ENCODE assay signal across 13 cellular contexts in the genomic region with DNA sequence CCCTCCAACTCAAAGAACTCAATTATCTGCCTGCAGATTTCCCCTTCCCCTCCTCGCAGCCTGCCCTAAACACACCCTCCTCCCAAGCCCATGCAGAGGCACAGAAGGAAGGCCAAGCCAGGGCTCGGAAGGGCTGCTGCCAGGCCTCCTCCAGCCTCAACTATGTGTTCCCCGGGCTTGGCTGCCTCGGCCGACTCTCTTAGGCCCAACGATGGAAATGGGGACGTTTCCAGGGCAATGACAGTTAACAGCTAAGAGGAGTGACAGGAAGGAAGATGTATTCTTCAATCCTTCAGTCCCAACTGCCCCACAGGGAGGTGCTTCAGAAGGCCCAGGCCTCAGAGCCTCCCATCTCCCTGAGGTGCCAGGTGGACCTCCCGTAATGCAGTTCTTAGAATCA.
DNase-seq lines count a peak whose midpoint lies in the region; FAIRE-seq and TF ChIP-seq lines count a peak whose summit lies in the region.
"Had no signal": no experiment of that assay in that cellular context is flagged by ENCODE, and none has a peak within 500 bp of the region (broad histone marks: within the 10 kb centered on the region; RNA-seq: fewer than 3 reads in every experiment).

No MANE protein-coding gene starts in this region.

- H3K27me3 ChIP-seq in BLaER1 (peaks cover 13% of the 10 kb centered on the region), mammary epithelial cell (ENCODE audit: insufficient read depth, low read length) (no peaks in the 10 kb centered on the region), smooth muscle cell (ENCODE audit: low read depth) (no peaks in the 10 kb centered on the region)

- H3K9me3 ChIP-seq in BLaER1 (no peaks in the 10 kb centered on the region), mammary epithelial cell (replicated peaks; ENCODE audit: insufficient read depth, low read length) (no peaks in the 10 kb centered on the region), smooth muscle cell (replicated peaks; ENCODE audit: low read depth) (no peaks in the 10 kb centered on the region)

- no peak for DNase-seq in mammary epithelial cell
- DNase-seq in medulla oblongata (ENCODE audit: extremely low spot score) = peak; percentile 57
- DNase-seq in smooth muscle cell (lab: John Stamatoyannopoulos, UW; ENCODE audit: unreplicated experiment) = no peak
- no peak for DNase-seq in activated T-helper 1 cell treated with anti-CD3 and anti-CD28 coated beads, Interleukin-12 subunit alpha, Interleukin-12 subunit beta, Interleukin-2, Interleukin-4 antibody, amounts not matched to agents 30 ng/mL and 10 ng/mL and 1 ng/mL, durations not matched to agents 14 hours and 24 hours and 36 hours (ENCODE audit: low spot score)
- DNase-seq in retina = no peak
- no peak for DNase-seq in D721Med (ENCODE audit: insufficient read length, low spot score)
- no peak for DNase-seq in dermis blood vessel endothelial cell
- DNase-seq: immature natural killer cell, NCI-H146, SHP77 treated with DMSO at 0.1 percent for 48 hours had no signal

- no TSS peak for BruUV-seq in mammary epithelial cell (replicated peaks; lab: Mats Ljungman, UMichigan)

- H3K4me1 ChIP-seq in BLaER1 (peaks cover 16% of the 10 kb centered on the region), mammary epithelial cell (ENCODE audit: insufficient read depth, low read length) (peaks cover 31% of the 10 kb centered on the region), smooth muscle cell (ENCODE audit: low read depth) (peaks cover 42% of the 10 kb centered on the region)

- H2AFZ ChIP-seq in mammary epithelial cell (ENCODE audit: low read depth, low read length) (peak overlapping the region; percentile 28), smooth muscle cell (ENCODE audit: low read depth) (no peak overlapping the region)

- dilution Hi-C loops in mammary epithelial cell (cut with HindIII; ENCODE audit: low sequenced_read_pairs) = no loop called here

- H3K4me1 Mint-ChIP-seq in activated T-helper 1 cell treated with anti-CD3 and anti-CD28 coated beads, Interleukin-12 subunit alpha, Interleukin-12 subunit beta, Interleukin-2, Interleukin-4 antibody, amounts not matched to agents 30 ng/mL and 10 ng/mL and 1 ng/mL, durations not matched to agents 14 hours and 24 hours and 36 hours (ENCODE audit: low read depth) = peaks cover 10% of the 10 kb centered on the region

- TF ChIP-seq CTCF in mammary epithelial cell (conservative IDR thresholded peaks at IDR 0.05 in 1 of 2, IDR thresholded peaks at IDR 0.05 in 1 of 2; ENCODE audit: extremely low read depth in 1 of 2, insufficient read depth in 1 of 2, low read depth in 1 of 2, low read length in 2 of 2) (no peak), smooth muscle cell (IDR thresholded peaks at IDR 0.05; ENCODE audit: borderline replicate concordance, insufficient read depth, poor library complexity, severe bottlenecking) (no peak), D721Med (IDR thresholded peaks at IDR 0.05; ENCODE audit: insufficient read depth, missing control alignments) (no peak)

- H3K4me3 ChIP-seq in BLaER1 (no peak overlapping the region), mammary epithelial cell (replicated peaks in 1 of 3; ENCODE audit: insufficient read depth in 1 of 3, low read depth in 2 of 3, low read length in 3 of 3) (peak overlapping the region; percentile 72 to 80 (median 78)), smooth muscle cell (no peak overlapping the region)
- H3K4me3 ChIP-seq: K562 had no signal

- peak overlapping the region; percentile 59 for H3K4me2 ChIP-seq in BLaER1
- H3K4me2 ChIP-seq in mammary epithelial cell (ENCODE audit: insufficient read depth, low read depth, low read length) = peak overlapping the region; percentile 82
- peak overlapping the region; percentile 92 for H3K4me2 ChIP-seq in smooth muscle cell

- peaks cover 84% of the 10 kb centered on the region for H3K79me2 ChIP-seq in mammary epithelial cell (ENCODE audit: insufficient read depth, low read length)
- H3K79me2 ChIP-seq in smooth muscle cell (ENCODE audit: low read depth) = peaks cover 82% of the 10 kb centered on the region

- no peak overlapping the region for H3K27ac Mint-ChIP-seq in activated T-helper 1 cell treated with anti-CD3 and anti-CD28 coated beads, Interleukin-12 subunit alpha, Interleukin-12 subunit beta, Interleukin-2, Interleukin-4 antibody, amounts not matched to agents 30 ng/mL and 10 ng/mL and 1 ng/mL, durations not matched to agents 14 hours and 24 hours and 36 hours

- H3K36me3 Mint-ChIP-seq in activated T-helper 1 cell treated with anti-CD3 and anti-CD28 coated beads, Interleukin-12 subunit alpha, Interleukin-12 subunit beta, Interleukin-2, Interleukin-4 antibody, amounts not matched to agents 30 ng/mL and 10 ng/mL and 1 ng/mL, durations not matched to agents 14 hours and 24 hours and 36 hours (ENCODE audit: low read depth) = no peaks in the 10 kb centered on the region
- H3K36me3 Mint-ChIP-seq: immature natural killer cell had no signal

- FAIRE-seq in D721Med (lab: Jason Lieb, UNC) = no peak
- FAIRE-seq: endothelial cell of umbilical vein, K562 had no signal

- CTCF ChIA-PET in mammary epithelial cell (lab: Charles Lee; ENCODE audit: low non-redundant PET) = interaction anchor here (0.6 kb wide), 1 partner anchor 283 kb away, joined by 3 read pairs; no protein-coding TSS in a partner anchor

- 15% methylated on average over 8 of the region's 8 CpGs for whole genome bisulfite sequencing in mammary epithelial cell (ENCODE audit: low coverage, missing lambda C conversion rate)
- 85% methylated on average over 8 of the region's 8 CpGs for WGBS in smooth muscle cell (ENCODE audit: low lambda C conversion rate)

- H3K9me3 Mint-ChIP-seq in activated T-helper 1 cell treated with anti-CD3 and anti-CD28 coated beads, Interleukin-12 subunit alpha, Interleukin-12 subunit beta, Interleukin-2, Interleukin-4 antibody, amounts not matched to agents 30 ng/mL and 10 ng/mL and 1 ng/mL, durations not matched to agents 14 hours and 24 hours and 36 hours = no peaks in the 10 kb centered on the region
- H3K9me3 Mint-ChIP-seq: immature natural killer cell had no signal

- H3K9ac ChIP-seq in BLaER1 = no peak overlapping the region
- peak overlapping the region; percentile 95 for H3K9ac ChIP-seq in mammary epithelial cell (ENCODE audit: insufficient read depth, low read length)
- H3K9ac ChIP-seq in smooth muscle cell (ENCODE audit: low read depth) = peak overlapping the region; percentile 34

- no peak overlapping the region for H3K4me3 Mint-ChIP-seq in activated T-helper 1 cell treated with anti-CD3 and anti-CD28 coated beads, Interleukin-12 subunit alpha, Interleukin-12 subunit beta, Interleukin-2, Interleukin-4 antibody, amounts not matched to agents 30 ng/mL and 10 ng/mL and 1 ng/mL, durations not matched to agents 14 hours and 24 hours and 36 hours
- H3K4me3 Mint-ChIP-seq: immature natural killer cell had no signal

- H4K20me1 ChIP-seq in BLaER1 = no peaks in the 10 kb centered on the region
- no peaks in the 10 kb centered on the region for H4K20me1 ChIP-seq in mammary epithelial cell (ENCODE audit: insufficient read depth, low read length)
- H4K20me1 ChIP-seq in smooth muscle cell (ENCODE audit: low read depth) = peaks cover 52% of the 10 kb centered on the region

- no peaks in the 10 kb centered on the region for H3K36me3 ChIP-seq in BLaER1
- no peaks in the 10 kb centered on the region for H3K36me3 ChIP-seq in mammary epithelial cell (ENCODE audit: insufficient read depth, low read length)
- H3K36me3 ChIP-seq in smooth muscle cell (ENCODE audit: low read depth) = no peaks in the 10 kb centered on the region

- peaks cover 44% of the 10 kb centered on the region for H3F3A ChIP-seq in smooth muscle cell (ENCODE audit: low read depth)

- intact Hi-C loops in mammary epithelial cell (cut with micrococcal nuclease) = no loop called here
- intact Hi-C loops in activated T-helper 1 cell treated with anti-CD3 and anti-CD28 coated beads, Interleukin-12 subunit alpha, Interleukin-12 subunit beta, Interleukin-2, Interleukin-4 antibody, amounts not matched to agents 30 ng/mL and 10 ng/mL and 1 ng/mL, durations not matched to agents 14 hours and 24 hours and 36 hours (cut with micrococcal nuclease) = no loop called here

- H3K27me3 Mint-ChIP-seq in activated T-helper 1 cell treated with anti-CD3 and anti-CD28 coated beads, Interleukin-12 subunit alpha, Interleukin-12 subunit beta, Interleukin-2, Interleukin-4 antibody, amounts not matched to agents 30 ng/mL and 10 ng/mL and 1 ng/mL, durations not matched to agents 14 hours and 24 hours and 36 hours (ENCODE audit: insufficient read depth) = peaks cover 16% of the 10 kb centered on the region

- H3K27ac ChIP-seq in BLaER1 (no peak overlapping the region), mammary epithelial cell (ENCODE audit: insufficient read depth, low read depth, low read length) (peak overlapping the region; percentile 95), smooth muscle cell (ENCODE audit: low read depth) (peak overlapping the region; percentile 94)

- in situ Hi-C loops in mammary epithelial cell (cut with MboI; ENCODE audit: low sequenced_read_pairs in 2 of 2) = loop anchor here in 1 of 2 donors (10.0 kb wide), 1 partner anchor 112 kb away; no protein-coding TSS in a partner anchor

Comparison
In these comparisons a context has a peak if more than half of its experiments do, and no peak if none do; other contexts are left out.
1. H3K4me3 ChIP-seq: peak in mammary epithelial cell (3 of 3); none in BLaER1 (single experiment) and smooth muscle cell (single experiment).
2. Peak in every context shown above with its lines, with median percentiles within 50 percentile points of each other: H3K4me2 ChIP-seq.